Comparison of ENCODE assay signal across 18 cellular contexts in genomic region chr20:57313230-57313629, GRCh38. TPM values are rescaled to one million over a fixed set of nuclear protein-coding genes. Genes with fewer than 3 reads are reported as not detected.
DNase-seq lines count a peak whose midpoint lies in the region; ATAC-seq and TF ChIP-seq lines count a peak whose summit lies in the region.
"Had no signal": no experiment of that assay in that cellular context is flagged by ENCODE, and none has a peak within 500 bp of the region (broad histone marks: within the 10 kb centered on the region; RNA-seq: fewer than 3 reads in every experiment).

No MANE protein-coding gene starts in this region.

- POLR2A ChIA-PET in HEK293 (lab: Yijun Ruan, JAX) = no interaction called here

- H3K4me2 ChIP-seq in Karpas-422 (ENCODE audit: low read depth, low read length, poor library complexity, severe bottlenecking) = no peak overlapping the region

- no peak for DNase-seq in Karpas-422
- peak; percentile 38 for DNase-seq in coronary artery (ENCODE audit: low spot score)
- no peak for DNase-seq in pons (ENCODE audit: low spot score)
- DNase-seq: ACHN; BE2C; C1 segment of cervical spinal cord; CD4-positive, CD25-positive, alpha-beta regulatory T cell; CD8-positive, alpha-beta memory T cell; COR-L47; DMS 273 treated with DMSO at 0.1 percent for 48 hours; DMS53; DND-41; H9 had no signal

- H3K9me3 ChIP-seq in HEK293 (ENCODE audit: control insufficient read depth, insufficient read depth, low read depth, low read length) (no peaks in the 10 kb centered on the region), Karpas-422 (ENCODE audit: low read length) (no peaks in the 10 kb centered on the region)
- H3K9me3 ChIP-seq: BE2C had no signal

- H3K27ac ChIP-seq in HEK293 (ENCODE audit: extremely low read depth, low read depth, low read length) = no peak overlapping the region
- peak overlapping the region; percentile 29; the same call in 1 of the 2 replicates for H3K27ac ChIP-seq in Karpas-422 (ENCODE audit: low read length)
- no peak overlapping the region for H3K27ac ChIP-seq in coronary artery

- no peak overlapping the region for H3K9ac ChIP-seq in Karpas-422 (ENCODE audit: low read length)

- CTCF ChIA-PET in HEK293 (lab: Yijun Ruan, JAX) = interaction anchor here (0.6 kb wide), 1 partner anchor 355 kb away, joined by 3 read pairs; no protein-coding TSS in a partner anchor

- TF ChIP-seq CTCF in HEK293 (tag by site-specific recombination; IDR thresholded peaks at IDR 0.05) (no peak), coronary artery (IDR thresholded peaks at IDR 0.05) (no peak)

- H2AFZ ChIP-seq in Karpas-422 (ENCODE audit: low read length) = no peak overlapping the region

- ATAC-seq in GM21367 (IDR thresholded peaks at IDR 0.05; ENCODE audit: unreplicated experiment) (no peak), GM21717 (IDR thresholded peaks at IDR 0.05; ENCODE audit: unreplicated experiment) (no peak)

- no peaks in the 10 kb centered on the region for H3K9me2 ChIP-seq in Karpas-422 (replicated peaks; ENCODE audit: insufficient read depth, low read length)

- no peaks in the 10 kb centered on the region for H4K20me1 ChIP-seq in Karpas-422 (ENCODE audit: insufficient read depth, low read depth, low read length)

- no peaks in the 10 kb centered on the region for H3K27me3 ChIP-seq in Karpas-422 (ENCODE audit: low read length)

- H3K4me3 ChIP-seq in HEK293 (ENCODE audit: low read depth, low read length) (no peak overlapping the region), Karpas-422 (ENCODE audit: low read length) (no peak overlapping the region), coronary artery (no peak overlapping the region)

- no peaks in the 10 kb centered on the region for H3K79me2 ChIP-seq in Karpas-422 (ENCODE audit: low read length)

- no peaks in the 10 kb centered on the region for H3K36me3 ChIP-seq in HEK293 (ENCODE audit: control insufficient read depth in 2 of 2, insufficient read depth in 1 of 2, low read length in 2 of 2)
- 0 out of 2 replicates have a peak, but pooled peaks cover 5% of the 10 kb centered on the region for H3K36me3 ChIP-seq in Karpas-422 (ENCODE audit: insufficient read depth, low read length)
- H3K36me3 ChIP-seq: BE2C had no signal

- H3K4me1 ChIP-seq in HEK293 (ENCODE audit: control insufficient read depth, insufficient read depth, low read length) = no peaks in the 10 kb centered on the region
- H3K4me1 ChIP-seq in Karpas-422 (ENCODE audit: low read length) = peaks cover 72% of the 10 kb centered on the region
- H3K4me1 ChIP-seq: BE2C had no signal

TF ChIP-seq in HEK293, 187 proteins besides CTCF, POLR2A, EP300 and RAD21:
- TF ChIP-seq ZNF133 (tag by site-specific recombination; IDR thresholded peaks at IDR 0.05) = 0 out of 2 replicates have a peak, but pooled peaks have one; percentile 17
- TF ChIP-seq ZNF596 (tag by site-specific recombination; IDR thresholded peaks at IDR 0.05) = no peak

RNA-seq across cellular contexts. Expression of gene SPO11, which starts 16.4 kb away (rescaled TPM):
- total RNA-seq in Karpas-422 (2014; rRNA removed; shearing (Covaris generic); ENCODE audit: low replicate concordance) = not detected in 2 replicates
- total RNA-seq: CD4-positive, CD25-positive, alpha-beta regulatory T cell; CD8-positive, alpha-beta memory T cell; H1; H9; HT-29 had no signal

RNA-seq across cellular contexts. Expression of gene RAE1, which starts 37.8 kb away (rescaled TPM):
- total RNA-seq in Karpas-422 (2014; rRNA removed; shearing (Covaris generic); ENCODE audit: low replicate concordance) = 19.0 and 59.6 TPM in 2 replicates

RNA-seq across cellular contexts. Expression of gene BMP7, which starts 46.8 kb away (rescaled TPM):
- not detected in 2 replicates for total RNA-seq in Karpas-422 (2014; rRNA removed; shearing (Covaris generic); ENCODE audit: low replicate concordance)
- total RNA-seq: CD4-positive, CD25-positive, alpha-beta regulatory T cell; CD8-positive, alpha-beta memory T cell; HT-29 had no signal
